ENCODE assay signal across 9 cellular contexts in the genomic region with DNA sequence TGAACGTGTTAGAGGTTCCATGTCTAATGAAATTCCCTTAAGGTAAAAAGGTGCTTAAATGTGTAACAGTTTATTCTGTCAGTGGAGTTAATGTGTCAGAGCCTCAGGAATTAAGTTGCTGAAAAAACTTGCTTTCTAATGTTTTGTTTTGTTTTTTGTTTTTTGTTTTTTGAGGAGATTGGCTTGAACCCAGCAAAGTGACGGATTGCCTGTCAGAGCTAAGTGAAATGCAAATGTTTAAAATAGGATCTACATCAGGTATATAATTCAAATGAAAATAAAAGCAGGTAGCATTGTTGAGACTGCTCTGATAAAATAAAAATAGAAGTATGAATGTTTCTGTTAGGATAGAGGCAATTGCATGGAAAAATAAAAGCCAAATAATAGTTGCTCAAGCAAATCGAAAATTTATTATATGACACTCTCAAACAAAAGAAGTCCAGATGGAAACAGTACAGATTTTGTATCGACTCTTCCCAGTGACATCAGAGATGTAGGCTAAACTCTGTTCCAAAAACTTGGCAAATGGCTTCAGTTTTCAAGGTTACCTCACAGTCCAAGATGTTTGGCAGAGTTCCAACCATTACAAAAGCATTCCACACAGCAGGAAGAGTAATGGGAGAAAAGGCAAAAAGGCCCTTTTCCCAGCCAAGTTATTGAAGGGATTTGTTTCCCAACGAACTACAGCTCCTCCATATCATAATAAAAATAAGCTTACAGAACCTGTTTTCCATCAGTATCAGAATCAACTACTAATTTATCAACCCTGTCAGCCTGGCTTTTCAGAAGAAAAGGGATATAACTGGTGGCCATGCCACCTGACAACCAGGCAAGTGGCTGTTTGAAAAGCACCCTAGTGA.
DNase-seq lines count a peak whose midpoint lies in the region; ATAC-seq and TF ChIP-seq lines count a peak whose summit lies in the region.
"Had no signal": no experiment of that assay in that cellular context is flagged by ENCODE, and none has a peak within 500 bp of the region (broad histone marks: within the 10 kb centered on the region; RNA-seq: fewer than 3 reads in every experiment).

No MANE protein-coding gene starts in this region.

- peak; percentile 50; the same call in 2 of the 3 replicates for ATAC-seq in RWPE2 (ENCODE audit: low read depth)
- ATAC-seq in GM19035 (IDR thresholded peaks at IDR 0.05; ENCODE audit: unreplicated experiment): no peak

- peaks cover 20% of the 10 kb centered on the region for H3K4me1 Mint-ChIP-seq in type B pancreatic cell (ENCODE audit: unreplicated experiment)

- H3K4me3 Mint-ChIP-seq in type B pancreatic cell: no peak overlapping the region

- H3K9me3 ChIP-seq in RWPE2 (ENCODE audit: severe bottlenecking): no peaks in the 10 kb centered on the region

- DNase-seq in NCI-H510A treated with DMSO at 0.1 percent for 48 hours (lab: John Stamatoyannopoulos, UW) (peak; percentile 63), NCI-H510A (lab: John Stamatoyannopoulos, UW) (no peak), RWPE2 (ENCODE audit: low spot score) (no peak), glomerular endothelial cell (ENCODE audit: extremely low read depth, low read depth, low spot score) (peak; percentile 51), type B pancreatic cell (ENCODE audit: extremely low spot score, unreplicated experiment) (no peak), MV-4-11 (lab: John Stamatoyannopoulos, UW) (no peak), coronary artery (ENCODE audit: low spot score) (no peak)
- DNase-seq: 8988T had no signal

- H3K36me3 Mint-ChIP-seq in type B pancreatic cell: no peaks in the 10 kb centered on the region

- H3K4me3 ChIP-seq in RWPE2 (ENCODE audit: severe bottlenecking) (no peak overlapping the region), coronary artery (no peak overlapping the region)

- H3K36me3 ChIP-seq in RWPE2 (ENCODE audit: low read depth): no peaks in the 10 kb centered on the region

- H3K4me1 ChIP-seq in RWPE2 (ENCODE audit: insufficient read depth, poor library complexity, severe bottlenecking): no peaks in the 10 kb centered on the region

- no peaks in the 10 kb centered on the region for H3K27me3 ChIP-seq in RWPE2 (ENCODE audit: insufficient read depth, poor library complexity, severe bottlenecking)

- H3K27ac ChIP-seq in RWPE2 (ENCODE audit: poor library complexity, severe bottlenecking) (no peak overlapping the region), coronary artery (no peak overlapping the region)

- no peaks in the 10 kb centered on the region for H3K27me3 Mint-ChIP-seq in type B pancreatic cell

- no peak for TF ChIP-seq CTCF in RWPE2 (IDR thresholded peaks at IDR 0.05; ENCODE audit: poor library complexity, severe bottlenecking)
- TF ChIP-seq CTCF in type B pancreatic cell (conservative IDR thresholded peaks at IDR 0.05): no peak
- TF ChIP-seq CTCF in coronary artery (IDR thresholded peaks at IDR 0.05): no peak

- peaks cover 4% of the 10 kb centered on the region for H3K9me3 Mint-ChIP-seq in type B pancreatic cell

- H3K27ac Mint-ChIP-seq in type B pancreatic cell: peak overlapping the region; percentile 59

Comparison
In these comparisons a context has a peak if more than half of its experiments do, and no peak if none do; other contexts are left out.
1. DNase-seq: peak in NCI-H510A treated with DMSO at 0.1 percent for 48 hours (single experiment) and glomerular endothelial cell (single experiment); none in NCI-H510A (single experiment), RWPE2 (single experiment), type B pancreatic cell (single experiment), MV-4-11 (single experiment) and coronary artery (single experiment).